Comparison of ENCODE assay signal across 8 cellular contexts in the genomic region with DNA sequence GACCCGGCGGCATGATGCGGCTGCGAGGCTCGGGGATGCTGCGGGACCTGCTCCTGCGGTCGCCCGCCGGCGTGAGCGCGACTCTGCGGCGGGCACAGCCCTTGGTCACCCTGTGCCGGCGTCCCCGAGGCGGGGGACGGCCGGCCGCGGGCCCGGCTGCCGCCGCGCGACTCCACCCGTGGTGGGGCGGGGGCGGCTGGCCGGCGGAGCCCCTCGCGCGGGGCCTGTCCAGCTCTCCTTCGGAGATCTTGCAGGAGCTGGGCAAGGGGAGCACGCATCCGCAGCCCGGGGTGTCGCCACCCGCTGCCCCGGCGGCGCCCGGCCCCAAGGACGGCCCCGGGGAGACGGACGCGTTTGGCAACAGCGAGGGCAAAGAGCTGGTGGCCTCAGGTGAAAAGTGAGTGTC. TPM values are rescaled to one million over a fixed set of nuclear protein-coding genes. Genes with fewer than 3 reads are reported as not detected.
DNase-seq lines count a peak whose midpoint lies in the region; ATAC-seq and TF ChIP-seq lines count a peak whose summit lies in the region.

No MANE protein-coding gene starts in this region.

- H3K4me3 Mint-ChIP-seq in immature natural killer cell: peak overlapping the region; percentile 95 to 98 (median 97)

- no peak for DNase-seq in immature natural killer cell
- peak in 1 of 2 donors; percentile 65 for DNase-seq in suprapubic skin (ENCODE audit: low spot score in 2 of 2)
- no peak for DNase-seq in NCI-H2196 treated with DMSO at 0.1 percent for 48 hours (lab: John Stamatoyannopoulos, UW; ENCODE audit: unreplicated experiment)
- no peak for DNase-seq in NCI-H1105 (lab: John Stamatoyannopoulos, UW)
- DNase-seq in GOT3 (lab: John Stamatoyannopoulos, UW): no peak

- peaks cover 0 to 32% (median 14%) of the 10 kb centered on the region in 11 experiments; a peak in 13 of 22 replicates for H3K36me3 ChIP-seq in BLaER1 treated with 17β-estradiol and CSF1 and Interleukin-3, amounts not matched to agents 10 nM and 100 nM
- H3K36me3 ChIP-seq in suprapubic skin: no peaks in the 10 kb centered on the region

- H3K4me2 ChIP-seq in BLaER1 treated with 17β-estradiol and CSF1 and Interleukin-3, amounts not matched to agents 10 nM and 100 nM: peak overlapping the region; percentile 77 to 96 (median 84)

- TF ChIP-seq EP300 in suprapubic skin (IDR thresholded peaks at IDR 0.05): no peak

- no peaks in the 10 kb centered on the region for H3K27me3 ChIP-seq in BLaER1 treated with 17β-estradiol and CSF1 and Interleukin-3, amounts not matched to agents 10 nM and 100 nM
- no peaks in the 10 kb centered on the region for H3K27me3 ChIP-seq in suprapubic skin

- WGBS in adipose tissue, 3 donors: 0 to 1% (median 0%) methylated on average over 46 to 52 of the region's 52 CpGs
- WGBS in suprapubic skin: 0% methylated on average over 4 of the region's 52 CpGs

- H3K27ac ChIP-seq in BLaER1 treated with 17β-estradiol and CSF1 and Interleukin-3, amounts not matched to agents 10 nM and 100 nM: peak overlapping the region; percentile 66 to 98 (median 97)
- H3K27ac ChIP-seq in adipose tissue (ENCODE audit: low read depth, low read length) (peak overlapping the region; percentile 7), suprapubic skin (peak overlapping the region; percentile 96)

- H3K9me3 ChIP-seq in BLaER1 treated with 17β-estradiol and CSF1 and Interleukin-3, amounts not matched to agents 10 nM and 100 nM (replicated peaks in 1 of 11): no peaks in the 10 kb centered on the region
- H3K9me3 ChIP-seq in suprapubic skin: no peaks in the 10 kb centered on the region

- H3K4me1 ChIP-seq in BLaER1 treated with 17β-estradiol and CSF1 and Interleukin-3, amounts not matched to agents 10 nM and 100 nM: peaks cover 45 to 58% (median 54%) of the 10 kb centered on the region in 10 experiments
- peaks cover 41% of the 10 kb centered on the region for H3K4me1 ChIP-seq in suprapubic skin

- H3K36me3 Mint-ChIP-seq in immature natural killer cell: no peaks in the 10 kb centered on the region

- no peak for TF ChIP-seq POLR2A in suprapubic skin (IDR thresholded peaks at IDR 0.05)

- TF ChIP-seq CTCF in suprapubic skin (IDR thresholded peaks at IDR 0.05): no peak

- H4K20me1 ChIP-seq in BLaER1 treated with 17β-estradiol and CSF1 and Interleukin-3, amounts not matched to agents 10 nM and 100 nM: peaks cover 28 to 54% (median 47%) of the 10 kb centered on the region in 11 experiments; a peak in 21 of 22 replicates

- H3K9ac ChIP-seq in BLaER1 treated with 17β-estradiol and CSF1 and Interleukin-3, amounts not matched to agents 10 nM and 100 nM: peak overlapping the region; percentile 88 to 99 (median 98)

- peak overlapping the region; percentile 87 to 100 (median 99) for H3K4me3 ChIP-seq in BLaER1 treated with 17β-estradiol and CSF1 and Interleukin-3, amounts not matched to agents 10 nM and 100 nM
- peak overlapping the region; percentile 98 for H3K4me3 ChIP-seq in suprapubic skin

- H3K27me3 Mint-ChIP-seq in immature natural killer cell (ENCODE audit: low read depth in 3 of 3): peaks cover 11 to 17% (median 13%) of the 10 kb centered on the region in 3 donors

- no peaks in the 10 kb centered on the region for H3K9me3 Mint-ChIP-seq in immature natural killer cell

- peak overlapping the region; percentile 92 to 98 (median 97) for H3K27ac Mint-ChIP-seq in immature natural killer cell

- peak; percentile 2 for ATAC-seq in HG02852 (IDR thresholded peaks at IDR 0.05; ENCODE audit: unreplicated experiment)

- H3K4me1 Mint-ChIP-seq in immature natural killer cell: peaks cover 48 to 54% of the 10 kb centered on the region in 2 donors

RNA-seq across cellular contexts. Expression of gene GLS, which starts 0.5 kb away (rescaled TPM):
- polyA plus RNA-seq in adipose tissue: 10 to 100 TPM; 13.9 to 24.3 (median 22.6) TPM
- 10 to 100 TPM; 20.5 to 37.8 (median 29.7) TPM for polyA plus RNA-seq in immature natural killer cell
- 100 to 1,000 TPM in 1 of 4 donors, 10 to 100 TPM in 3; 60.6 to 128 (median 75.7) TPM for total RNA-seq in suprapubic skin

Comparison
In these comparisons a context has a peak if more than half of its experiments do, and no peak if none do; other contexts are left out.
1. H3K27ac ChIP-seq: peak in every context shown above with its lines; median percentile 97 in BLaER1 treated with 17β-estradiol and CSF1 and Interleukin-3, amounts not matched to agents 10 nM and 100 nM; 96 in suprapubic skin; 7 in adipose tissue.